Comparison of ENCODE assay signal across 5 cellular contexts in genomic region chr19:48786422-48786821, GRCh38. TPM values are rescaled to one million over a fixed set of nuclear protein-coding genes. Genes with fewer than 3 reads are reported as not detected.
"Had no signal": no experiment of that assay in that cellular context is flagged by ENCODE, and none has a peak within 500 bp of the region (broad histone marks: within the 10 kb centered on the region; RNA-seq: fewer than 3 reads in every experiment).

No MANE protein-coding gene starts in this region.

RNA-seq across cellular contexts. Expression of gene FGF21, which starts 31.1 kb away (rescaled TPM):
- total RNA-seq: HepG2, HT-29, HT1080, IMR-90 had no signal
- polyA plus RNA-seq: IgD-negative memory B cell, IMR-90 had no signal

RNA-seq across cellular contexts. Expression of gene FUT1, which starts 34.0 kb away (rescaled TPM):
- total RNA-seq: HT1080 had no signal
- polyA plus RNA-seq: IgD-negative memory B cell had no signal

RNA-seq across cellular contexts. Expression of gene IZUMO1, which starts 39.7 kb away (rescaled TPM):
- total RNA-seq: HT1080, IMR-90 had no signal
- polyA plus RNA-seq: IgD-negative memory B cell, IMR-90 had no signal

RNA-seq across cellular contexts. Expression of gene RASIP1, which starts 46.0 kb away (rescaled TPM):
- total RNA-seq: HT1080 had no signal
